1 cellular context compared by ENCODE assay signal in the genomic region with DNA sequence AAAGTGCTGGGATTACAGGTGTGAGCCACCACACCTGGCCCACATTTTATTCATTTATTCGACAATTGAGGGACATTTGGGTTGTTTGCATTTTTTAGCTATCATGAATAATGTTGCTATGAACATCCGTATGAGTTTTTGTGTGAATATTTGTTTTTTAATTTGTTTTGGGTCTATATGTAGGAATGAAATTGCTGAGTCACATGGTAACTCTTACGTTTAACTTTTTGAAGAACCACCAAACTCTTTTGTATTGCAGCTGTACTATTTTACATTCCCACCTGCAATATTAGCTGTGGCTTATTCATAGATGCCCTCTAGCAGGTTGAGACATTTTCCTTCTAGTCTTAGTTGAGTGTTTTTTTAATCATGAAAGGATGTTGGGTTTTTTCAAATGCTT.
TF ChIP-seq lines count a peak whose summit lies in the region.

No MANE protein-coding gene starts in this region.

TF ChIP-seq in K562, 482 proteins besides CTCF, POLR2A, EP300 and RAD21 (continued from another document):
- TF ChIP-seq MAFG (tag; conservative IDR thresholded peaks at IDR 0.05) (peak; percentile 87), FOXP1 (CRISPR knock-in tag; IDR thresholded peaks at IDR 0.05) (no peak), POLR2AphosphoS2 (IDR thresholded peaks at IDR 0.05; ENCODE audit: low read length) (0 out of 2 replicates have a peak, but pooled peaks have one; percentile 21), MAFF (IDR thresholded peaks at IDR 0.05; ENCODE audit: low read length) (peak; percentile 53; the same call in 1 of the 2 replicates)
- TF ChIP-seq, protein P1, sequence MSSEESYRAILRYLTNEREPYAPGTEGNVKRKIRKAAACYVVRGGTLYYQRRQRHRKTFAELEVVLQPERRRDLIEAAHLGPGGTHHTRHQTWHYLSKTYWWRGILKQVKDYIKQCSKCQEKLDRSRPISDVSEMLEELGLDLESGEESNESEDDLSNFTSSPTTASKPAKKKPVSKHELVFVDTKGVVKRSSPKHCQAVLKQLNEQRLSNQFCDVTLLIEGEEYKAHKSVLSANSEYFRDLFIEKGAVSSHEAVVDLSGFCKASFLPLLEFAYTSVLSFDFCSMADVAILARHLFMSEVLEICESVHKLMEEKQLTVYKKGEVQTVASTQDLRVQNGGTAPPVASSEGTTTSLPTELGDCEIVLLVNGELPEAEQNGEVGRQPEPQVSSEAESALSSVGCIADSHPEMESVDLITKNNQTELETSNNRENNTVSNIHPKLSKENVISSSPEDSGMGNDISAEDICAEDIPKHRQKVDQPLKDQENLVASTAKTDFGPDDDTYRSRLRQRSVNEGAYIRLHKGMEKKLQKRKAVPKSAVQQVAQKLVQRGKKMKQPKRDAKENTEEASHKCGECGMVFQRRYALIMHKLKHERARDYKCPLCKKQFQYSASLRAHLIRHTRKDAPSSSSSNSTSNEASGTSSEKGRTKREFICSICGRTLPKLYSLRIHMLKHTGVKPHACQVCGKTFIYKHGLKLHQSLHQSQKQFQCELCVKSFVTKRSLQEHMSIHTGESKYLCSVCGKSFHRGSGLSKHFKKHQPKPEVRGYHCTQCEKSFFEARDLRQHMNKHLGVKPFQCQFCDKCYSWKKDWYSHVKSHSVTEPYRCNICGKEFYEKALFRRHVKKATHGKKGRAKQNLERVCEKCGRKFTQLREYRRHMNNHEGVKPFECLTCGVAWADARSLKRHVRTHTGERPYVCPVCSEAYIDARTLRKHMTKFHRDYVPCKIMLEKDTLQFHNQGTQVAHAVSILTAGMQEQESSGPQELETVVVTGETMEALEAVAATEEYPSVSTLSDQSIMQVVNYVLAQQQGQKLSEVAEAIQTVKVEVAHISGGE (CRISPR knock-in tag; IDR thresholded peaks at IDR 0.05) = no peak
